8 cellular contexts compared by ENCODE assay signal in genomic region chr12:64669270-64669842, GRCh38. TPM values are rescaled to one million over a fixed set of nuclear protein-coding genes. Genes with fewer than 3 reads are reported as not detected.
DNase-seq lines count a peak whose midpoint lies in the region; ATAC-seq and TF ChIP-seq lines count a peak whose summit lies in the region.

No MANE protein-coding gene starts in this region.

- H3K27ac ChIP-seq in BLaER1 treated with 17β-estradiol and CSF1 and Interleukin-3, amounts not matched to agents 10 nM and 100 nM = peak overlapping the region; percentile 2 to 81 (median 71); a peak in 21 of 22 replicates
- H3K27ac ChIP-seq in neural progenitor cell = no peak overlapping the region

- peak overlapping the region; percentile 10 to 78 (median 68); a peak in 21 of 22 replicates for H3K9ac ChIP-seq in BLaER1 treated with 17β-estradiol and CSF1 and Interleukin-3, amounts not matched to agents 10 nM and 100 nM
- no peak overlapping the region for H3K9ac ChIP-seq in neural progenitor cell

- TF ChIP-seq CTCF in neural progenitor cell (IDR thresholded peaks at IDR 0.05) = no peak

- H3K9me3 ChIP-seq in BLaER1 treated with 17β-estradiol and CSF1 and Interleukin-3, amounts not matched to agents 10 nM and 100 nM (replicated peaks in 1 of 11) = no peaks in the 10 kb centered on the region
- no peaks in the 10 kb centered on the region for H3K9me3 ChIP-seq in neural progenitor cell (ENCODE audit: low read depth)

- peaks cover 97 to 100% (median 100%) of the 10 kb centered on the region in 10 experiments for H3K4me1 ChIP-seq in BLaER1 treated with 17β-estradiol and CSF1 and Interleukin-3, amounts not matched to agents 10 nM and 100 nM
- H3K4me1 ChIP-seq in neural progenitor cell = peaks cover 25% of the 10 kb centered on the region

- no peaks in the 10 kb centered on the region for H3K9me3 Mint-ChIP-seq in neural progenitor cell

- H2AFZ ChIP-seq in neural progenitor cell (replicated peaks) = no peak overlapping the region

- H4K20me1 ChIP-seq in BLaER1 treated with 17β-estradiol and CSF1 and Interleukin-3, amounts not matched to agents 10 nM and 100 nM = peaks cover 23 to 100% (median 100%) of the 10 kb centered on the region in 11 experiments; a peak in 21 of 22 replicates
- H4K20me1 ChIP-seq in neural progenitor cell (ENCODE audit: low read depth) = peaks cover 58% of the 10 kb centered on the region

- H3K27ac Mint-ChIP-seq in neural progenitor cell = peak overlapping the region; percentile 8

- ATAC-seq in GM18909 (IDR thresholded peaks at IDR 0.05; ENCODE audit: poor library complexity, unreplicated experiment) (peak; percentile 76), HG03108 (IDR thresholded peaks at IDR 0.05; ENCODE audit: unreplicated experiment) (peak; percentile 65), SK-N-SH treated with all-trans-retinoic acid at 6 μM for 48 hours (peak; percentile 12; the same call in 2 of the 3 replicates)

- H3K4me1 Mint-ChIP-seq in neural progenitor cell = peaks cover 57% of the 10 kb centered on the region

- H3K27me3 Mint-ChIP-seq in neural progenitor cell (ENCODE audit: insufficient read depth, low read depth) = no peaks in the 10 kb centered on the region

- peak overlapping the region; percentile 23 to 60 (median 46); a peak in 19 of 20 replicates for H3K4me3 ChIP-seq in BLaER1 treated with 17β-estradiol and CSF1 and Interleukin-3, amounts not matched to agents 10 nM and 100 nM
- no peak overlapping the region for H3K4me3 ChIP-seq in neural progenitor cell

- peak overlapping the region; percentile 89 to 98 (median 94) for H3K4me2 ChIP-seq in BLaER1 treated with 17β-estradiol and CSF1 and Interleukin-3, amounts not matched to agents 10 nM and 100 nM
- H3K4me2 ChIP-seq in neural progenitor cell = no peak overlapping the region

- no peaks in the 10 kb centered on the region for H3F3A ChIP-seq in neural progenitor cell (ENCODE audit: low read depth)

- peaks cover 39% of the 10 kb centered on the region for H3K79me2 ChIP-seq in neural progenitor cell (ENCODE audit: low read depth)

- peak; percentile 55 for DNase-seq in effector CD4-positive, alpha-beta T cell
- DNase-seq in neural progenitor cell (ENCODE audit: low spot score) (no peak), AG08395 (ENCODE audit: low spot score) (no peak), NCI-H1436 (lab: John Stamatoyannopoulos, UW) (no peak)

- H3K36me3 Mint-ChIP-seq in neural progenitor cell = no peaks in the 10 kb centered on the region

- H3K36me3 ChIP-seq in BLaER1 treated with 17β-estradiol and CSF1 and Interleukin-3, amounts not matched to agents 10 nM and 100 nM = peaks cover 0 to 39% (median 18%) of the 10 kb centered on the region in 11 experiments; a peak in 11 of 22 replicates
- no peaks in the 10 kb centered on the region for H3K36me3 ChIP-seq in neural progenitor cell

- no peaks in the 10 kb centered on the region for H3K27me3 ChIP-seq in BLaER1 treated with 17β-estradiol and CSF1 and Interleukin-3, amounts not matched to agents 10 nM and 100 nM
- H3K27me3 ChIP-seq in neural progenitor cell = no peaks in the 10 kb centered on the region

- no peak overlapping the region for H3K4me3 Mint-ChIP-seq in neural progenitor cell

TF ChIP-seq in SK-N-SH treated with all-trans-retinoic acid at 6 μM for 48 hours, 23 proteins besides CTCF, POLR2A, EP300 and RAD21:
- no peak for TF ChIP-seq PPARA (CRISPR knock-in tag; IDR thresholded peaks at IDR 0.05; ENCODE audit: borderline replicate concordance)
- no peak for TF ChIP-seq ZNF70 (CRISPR knock-in tag; IDR thresholded peaks at IDR 0.05)
- no peak for TF ChIP-seq ZNF565 (CRISPR knock-in tag; conservative IDR thresholded peaks at IDR 0.05; ENCODE audit: low read depth)
- no peak for TF ChIP-seq CREB5 (CRISPR knock-in tag; IDR thresholded peaks at IDR 0.05; ENCODE audit: low read depth)

RNA-seq across cellular contexts. Expression of gene RASSF3, which starts 59.1 kb away (rescaled TPM):
- 11.8 and 14.5 TPM in 2 replicates for total RNA-seq in neural progenitor cell (ENCODE audit: low replicate concordance)

Comparison
In these comparisons a context has a peak if more than half of its experiments do, and no peak if none do; other contexts are left out.
1. ATAC-seq: peak in every context shown above with its lines; median percentile 76 in GM18909; 65 in HG03108; 12 in SK-N-SH treated with all-trans-retinoic acid at 6 μM for 48 hours.